In genomic region chr15:71114066-71114680, GRCh38 we compare ENCODE assay signal across 1 cellular context.
TF ChIP-seq lines count a peak whose summit lies in the region.

No MANE protein-coding gene starts in this region.

TF ChIP-seq in WTC11, 78 proteins besides CTCF, POLR2A, EP300 and RAD21 (continued from another document):
- TF ChIP-seq GRHL2 (CRISPR knock-in tag; IDR thresholded peaks at IDR 0.05; ENCODE audit: insufficient replicate concordance, severe bottlenecking) = no peak
- TF ChIP-seq, protein P1, sequence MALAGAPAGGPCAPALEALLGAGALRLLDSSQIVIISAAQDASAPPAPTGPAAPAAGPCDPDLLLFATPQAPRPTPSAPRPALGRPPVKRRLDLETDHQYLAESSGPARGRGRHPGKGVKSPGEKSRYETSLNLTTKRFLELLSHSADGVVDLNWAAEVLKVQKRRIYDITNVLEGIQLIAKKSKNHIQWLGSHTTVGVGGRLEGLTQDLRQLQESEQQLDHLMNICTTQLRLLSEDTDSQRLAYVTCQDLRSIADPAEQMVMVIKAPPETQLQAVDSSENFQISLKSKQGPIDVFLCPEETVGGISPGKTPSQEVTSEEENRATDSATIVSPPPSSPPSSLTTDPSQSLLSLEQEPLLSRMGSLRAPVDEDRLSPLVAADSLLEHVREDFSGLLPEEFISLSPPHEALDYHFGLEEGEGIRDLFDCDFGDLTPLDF (CRISPR knock-in tag; IDR thresholded peaks at IDR 0.05) = no peak
- no peak for TF ChIP-seq JUN (CRISPR knock-in tag; IDR thresholded peaks at IDR 0.05)
- TF ChIP-seq ZBTB43 (CRISPR knock-in tag; IDR thresholded peaks at IDR 0.05) = no peak
- no peak for TF ChIP-seq ZNF232 (CRISPR knock-in tag; IDR thresholded peaks at IDR 0.05)
- TF ChIP-seq, protein P2, sequence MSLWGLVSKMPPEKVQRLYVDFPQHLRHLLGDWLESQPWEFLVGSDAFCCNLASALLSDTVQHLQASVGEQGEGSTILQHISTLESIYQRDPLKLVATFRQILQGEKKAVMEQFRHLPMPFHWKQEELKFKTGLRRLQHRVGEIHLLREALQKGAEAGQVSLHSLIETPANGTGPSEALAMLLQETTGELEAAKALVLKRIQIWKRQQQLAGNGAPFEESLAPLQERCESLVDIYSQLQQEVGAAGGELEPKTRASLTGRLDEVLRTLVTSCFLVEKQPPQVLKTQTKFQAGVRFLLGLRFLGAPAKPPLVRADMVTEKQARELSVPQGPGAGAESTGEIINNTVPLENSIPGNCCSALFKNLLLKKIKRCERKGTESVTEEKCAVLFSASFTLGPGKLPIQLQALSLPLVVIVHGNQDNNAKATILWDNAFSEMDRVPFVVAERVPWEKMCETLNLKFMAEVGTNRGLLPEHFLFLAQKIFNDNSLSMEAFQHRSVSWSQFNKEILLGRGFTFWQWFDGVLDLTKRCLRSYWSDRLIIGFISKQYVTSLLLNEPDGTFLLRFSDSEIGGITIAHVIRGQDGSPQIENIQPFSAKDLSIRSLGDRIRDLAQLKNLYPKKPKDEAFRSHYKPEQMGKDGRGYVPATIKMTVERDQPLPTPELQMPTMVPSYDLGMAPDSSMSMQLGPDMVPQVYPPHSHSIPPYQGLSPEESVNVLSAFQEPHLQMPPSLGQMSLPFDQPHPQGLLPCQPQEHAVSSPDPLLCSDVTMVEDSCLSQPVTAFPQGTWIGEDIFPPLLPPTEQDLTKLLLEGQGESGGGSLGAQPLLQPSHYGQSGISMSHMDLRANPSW (CRISPR knock-in tag; conservative IDR thresholded peaks at IDR 0.05; ENCODE audit: low read depth) = no peak
